Comparison of ENCODE assay signal across 8 cellular contexts in the genomic region with DNA sequence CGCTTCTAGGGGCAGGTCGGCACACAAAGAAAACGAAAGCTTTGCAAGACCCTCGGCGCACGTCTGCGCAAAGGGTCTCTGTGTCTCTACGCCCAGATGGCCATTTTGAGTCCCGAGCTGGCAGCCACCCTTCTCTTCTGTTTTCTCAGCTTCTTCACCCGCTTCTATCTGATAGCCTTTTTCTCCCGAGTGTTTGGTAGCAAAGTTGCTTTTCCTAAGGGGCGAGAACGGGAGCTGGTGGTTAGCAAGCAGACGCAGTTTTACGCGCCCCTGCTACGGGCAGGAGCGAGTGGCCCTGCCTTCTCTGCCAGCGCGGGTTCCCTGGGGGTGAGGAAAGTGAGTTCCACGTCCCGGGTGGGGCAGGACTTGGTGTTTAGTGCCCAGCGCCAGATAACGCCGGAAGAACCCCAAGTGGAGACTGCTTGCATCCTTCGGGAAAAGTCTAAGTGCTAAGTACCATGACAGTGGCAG. TPM values are rescaled to one million over a fixed set of nuclear protein-coding genes. Genes with fewer than 3 reads are reported as not detected.
DNase-seq lines count a peak whose midpoint lies in the region; ATAC-seq, FAIRE-seq and TF ChIP-seq lines count a peak whose summit lies in the region.

No MANE protein-coding gene starts in this region.

- peaks cover 20% of the 10 kb centered on the region for H3F3A ChIP-seq in GM23248 (ENCODE audit: insufficient read depth)

- in situ Hi-C loops in GM23248 (cut with MboI) = no loop called here

- H3K9ac ChIP-seq in GM23248 (peak overlapping the region; percentile 77), mucosa of rectum (ENCODE audit: low read depth in 1 of 2, low read length in 2 of 2) (peak overlapping the region; percentile 32 to 63)

- H2AFZ ChIP-seq in GM23248 = peak overlapping the region; percentile 97

- H3K4me2 ChIP-seq in A549 = peak overlapping the region; percentile 85
- H3K4me2 ChIP-seq in GM23248 (ENCODE audit: unreplicated experiment) = peak overlapping the region; percentile 89

- CTCF ChIA-PET in A549 (lab: Yijun Ruan, JAX) = interaction anchor here (0.8 to 1.1 kb wide), 3 partner anchors 25 to 419 kb away, joined by 3 to 5 read pairs (median 3); no protein-coding TSS in a partner anchor

- H3K27ac ChIP-seq in A549 (peak overlapping the region; percentile 80 to 92), GM23248 (peak overlapping the region; percentile 15; the same call in 1 of the 2 replicates), mucosa of rectum (ENCODE audit: low read depth in 2 of 2, low read length in 2 of 2) (no peak overlapping the region)

- peak overlapping the region; percentile 51 for H3K4me3 ChIP-seq in A549
- peak overlapping the region; percentile 79 for H3K4me3 ChIP-seq in GM23248
- peak overlapping the region; percentile 63 to 69 for H3K4me3 ChIP-seq in mucosa of rectum (ENCODE audit: low read length in 2 of 2)

- no peak for FAIRE-seq in A549 (lab: Jason Lieb, UNC)

- POLR2A ChIA-PET in A549 (lab: Yijun Ruan, JAX) = interaction anchor here (0.6 to 1.2 kb wide), 4 partner anchors 8 to 339 kb away, joined by 3 to 8 read pairs (median 4); partner anchors contain the start of gene MKRN2OS

- no peak for TF ChIP-seq EP300 in A549 (IDR thresholded peaks at IDR 0.05)

- ATAC-seq in A549 (peak; percentile 24 to 36), GM19023 (IDR thresholded peaks at IDR 0.05; ENCODE audit: unreplicated experiment) (no peak)

- H3K9me2 ChIP-seq in GM23248 (ENCODE audit: insufficient read depth) = no peaks in the 10 kb centered on the region

- TF ChIP-seq RAD21 in A549 (conservative IDR thresholded peaks at IDR 0.05 in 1 of 2, IDR thresholded peaks at IDR 0.05 in 1 of 2) = no peak

- H3K9me3 ChIP-seq in A549 = no peaks in the 10 kb centered on the region
- no peaks in the 10 kb centered on the region for H3K9me3 ChIP-seq in GM23248 (ENCODE audit: low read depth)
- H3K9me3 ChIP-seq in mucosa of rectum (ENCODE audit: control insufficient read depth in 2 of 2, low read length in 2 of 2) = no peaks in the 10 kb centered on the region

- H3K36me3 ChIP-seq in GM23248 (ENCODE audit: low read depth) (no peaks in the 10 kb centered on the region), mucosa of rectum (ENCODE audit: control insufficient read depth in 2 of 2, insufficient read depth in 2 of 2, low read length in 2 of 2) (no peaks in the 10 kb centered on the region)

- TF ChIP-seq POLR2A in A549 (IDR thresholded peaks at IDR 0.05; ENCODE audit: low read length) = peak; percentile 41

- H3K79me2 ChIP-seq in GM23248 (ENCODE audit: insufficient read depth) = peaks cover 17% of the 10 kb centered on the region

- peak in 1 of 2 experiments; percentile 51 for DNase-seq in A549 (ENCODE audit: low read depth in 1 of 2, low spot score in 1 of 2)
- DNase-seq in GM23248 = peak; percentile 62
- DNase-seq in RPMI8226 = peak; percentile 6
- DNase-seq in dedifferentiated amniotic fluid mesenchymal stem cell (ENCODE audit: extremely low spot score) = peak; percentile 16
- DNase-seq in mesenteric fat pad (ENCODE audit: low spot score) = no peak
- no peak for DNase-seq in NCI-H146 (lab: John Stamatoyannopoulos, UW)

- no peaks in the 10 kb centered on the region for H3K27me3 ChIP-seq in GM23248 (replicated peaks; ENCODE audit: insufficient read depth)
- peaks cover 7 to 8% of the 10 kb centered on the region in 2 donors for H3K27me3 ChIP-seq in mucosa of rectum (ENCODE audit: control insufficient read depth in 2 of 2, insufficient read depth in 2 of 2, low read length in 2 of 2)

- WGBS in A549 (ENCODE audit: missing lambda C conversion rate) = 1% methylated on average over 26 of the region's 26 CpGs
- WGBS in GM23248 (ENCODE audit: low coverage in 1 of 2, low lambda C conversion rate in 2 of 2, missing lambda C conversion rate in 2 of 2), 2 experiments = 1 to 2% methylated on average over 24 to 26 of the region's 26 CpGs

- peaks cover 17% of the 10 kb centered on the region for H3K4me1 ChIP-seq in A549
- H3K4me1 ChIP-seq in GM23248 (ENCODE audit: insufficient read depth) = peaks cover 11% of the 10 kb centered on the region
- peaks cover 17 to 23% of the 10 kb centered on the region in 2 donors for H3K4me1 ChIP-seq in mucosa of rectum (ENCODE audit: control insufficient read depth in 2 of 2, insufficient read depth in 2 of 2, low read length in 2 of 2)

- TF ChIP-seq CTCF in A549 (IDR thresholded peaks at IDR 0.05) = no peak

- H4K20me1 ChIP-seq in GM23248 (ENCODE audit: insufficient read depth) = no peaks in the 10 kb centered on the region

TF ChIP-seq in A549, 52 proteins besides CTCF, POLR2A, EP300 and RAD21:
- peak; percentile 47; the same call in 1 of the 2 replicates for TF ChIP-seq PHF8 (IDR thresholded peaks at IDR 0.05; ENCODE audit: borderline replicate concordance, low read depth)
- peak in 1 of 2 experiments; percentile 34; a peak in 1 of 5 replicates for TF ChIP-seq JUN (IDR thresholded peaks at IDR 0.05)
- TF ChIP-seq CHD2 (IDR thresholded peaks at IDR 0.05; ENCODE audit: low read length, partially characterized antibody) = no peak
- TF ChIP-seq JUNB (IDR thresholded peaks at IDR 0.05) = no peak
- TF ChIP-seq PBX3 (IDR thresholded peaks at IDR 0.05) = no peak

RNA-seq across cellular contexts. Expression of gene MKRN2, which starts 2.9 kb away (rescaled TPM):
- polyA plus RNA-seq in A549 (2011; rRNA removed) (34.3 and 35.3 TPM in 2 replicates), A549 (2017; fragmentation: RNase III; extraction: RNeasy Plus Mini Kit Qiagen cat#74134 plus additional on column Dnase treatment) (19.0 to 21.1 TPM (median 21.0 TPM) in 3 replicates), GM23248 (2016; fragmentation: Nextera tagmentation; extraction: Ambion mirVana) (43.7 and 47.2 TPM in 2 replicates)
- polyA plus RNA-seq in A549 (2012; cell fraction: cytosol; rRNA removed) = 24.3 and 28.3 TPM in 2 replicates
- polyA plus RNA-seq in A549 (2012; cell fraction: nucleus; rRNA removed) = 18.2 and 20.3 TPM in 2 replicates
- 28.6 and 30.9 TPM in 2 replicates for polyA minus RNA-seq in A549 (2011; rRNA and poly(A)+ RNA removed)
- 41.6 and 52.9 TPM in 2 replicates for total RNA-seq in GM23248 (2014; rRNA removed; shearing (Covaris generic))
- 26.6 TPM for total RNA-seq in mesenteric fat pad

RNA-seq across cellular contexts. Expression of gene MKRN2OS, which starts 8.7 kb away (rescaled TPM):
- polyA plus RNA-seq in A549 (2011; rRNA removed) = not detected in 2 replicates
- not detected in 2 replicates for polyA plus RNA-seq in A549 (2012; cell fraction: cytosol; rRNA removed)
- not detected in 2 replicates for polyA plus RNA-seq in A549 (2012; cell fraction: nucleus; rRNA removed)
- not detected in 3 replicates for polyA plus RNA-seq in A549 (2017; fragmentation: RNase III; extraction: RNeasy Plus Mini Kit Qiagen cat#74134 plus additional on column Dnase treatment)
- not detected in 2 replicates for polyA minus RNA-seq in A549 (2011; rRNA and poly(A)+ RNA removed)
- total RNA-seq in GM23248 (2014; rRNA removed; shearing (Covaris generic)) = not detected in 2 replicates
- not detected in 2 replicates for polyA plus RNA-seq in GM23248 (2016; fragmentation: Nextera tagmentation; extraction: Ambion mirVana)
- not detected for total RNA-seq in mesenteric fat pad

Comparison
In these comparisons a context has a peak if more than half of its experiments do, and no peak if none do; other contexts are left out.
1. DNase-seq: peak in GM23248 (single experiment), RPMI8226 (single experiment) and dedifferentiated amniotic fluid mesenchymal stem cell (single experiment); none in mesenteric fat pad (single experiment) and NCI-H146 (single experiment).
2. H3K27ac ChIP-seq: peak in A549 (2 of 2) and GM23248 (single experiment); none in mucosa of rectum (0 of 2).
3. Peak in every context shown above with its lines, with median percentiles within 50 percentile points of each other: H3K4me3 ChIP-seq.